In the genomic region with DNA sequence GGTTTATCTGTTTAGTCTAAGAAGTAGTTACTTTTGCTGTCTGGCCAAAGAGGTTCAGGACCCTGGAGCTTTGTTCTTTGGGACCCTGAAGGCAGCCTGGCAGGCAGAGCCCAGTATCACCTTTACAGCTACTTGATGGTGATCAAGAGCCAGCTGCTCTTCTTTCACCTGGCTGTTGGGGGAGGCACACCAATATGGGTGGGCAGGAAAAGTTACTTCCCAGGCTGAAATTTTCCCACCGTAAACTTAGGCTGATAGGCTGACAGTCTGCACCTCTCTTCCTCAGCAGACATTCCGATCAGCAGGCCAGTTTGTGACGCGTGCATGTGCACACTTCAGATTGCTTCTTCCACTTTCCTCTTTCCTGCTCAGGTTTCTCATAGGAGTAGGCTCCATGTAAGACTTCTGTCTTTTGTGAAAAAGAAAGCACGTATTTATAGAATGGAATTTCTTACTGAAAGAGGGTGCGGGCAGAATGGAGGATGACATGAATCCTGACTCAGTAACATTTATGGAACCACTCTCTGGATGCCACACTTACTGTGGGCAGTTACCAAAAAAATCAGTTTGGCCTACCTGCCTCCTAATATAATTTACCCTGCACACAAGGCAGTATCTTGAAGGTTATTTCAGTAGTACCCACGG, we compare ENCODE assay signal across 22 cellular contexts.
A peak's percentile ranks its signal among the peaks of the same experiment; 100 is the strongest.
DNase-seq lines count a peak whose midpoint lies in the region; ATAC-seq, FAIRE-seq and TF ChIP-seq lines count a peak whose summit lies in the region.
"Had no signal": no experiment of that assay in that cellular context is flagged by ENCODE, and none has a peak within 500 bp of the region (broad histone marks: within the 10 kb centered on the region; RNA-seq: fewer than 3 reads in every experiment).

No MANE protein-coding gene starts in this region.

- no peak overlapping the region for H3K23ac ChIP-seq in IMR-90 (ENCODE audit: low read depth, low read length)
- H3K23ac ChIP-seq in H1 (ENCODE audit: insufficient read length) = no peak overlapping the region

- no peak overlapping the region for H3K27ac Mint-ChIP-seq in T-cell
- H3K27ac Mint-ChIP-seq: naive thymus-derived CD4-positive, alpha-beta T cell; stimulated activated naive B cell treated with anti-CD40 and anti-IgM and Interleukin-4, amounts not matched to agents 10 μg/mL and 1 μg/mL and 100 μg/mL, for 72 hours had no signal

- H4K91ac ChIP-seq in IMR-90 (ENCODE audit: insufficient read depth, low read depth, low read length) = no peak overlapping the region; the same call in 1 of the 2 replicates
- H4K91ac ChIP-seq in H1 (replicated peaks; ENCODE audit: insufficient read length, low read length) = no peak overlapping the region

- no peaks in the 10 kb centered on the region for H3K23me2 ChIP-seq in H1 (ENCODE audit: low read depth, low read length)

- H3K14ac ChIP-seq in IMR-90 (replicated peaks; ENCODE audit: low read depth, low read length) (no peak overlapping the region), H1 (ENCODE audit: insufficient read length) (no peak overlapping the region)

- no peak overlapping the region for H2BK12ac ChIP-seq in H1 (ENCODE audit: low read depth, low read length)

- no TSS peak for BruUV-seq in IMR-90 (replicated peaks; lab: Mats Ljungman, UMichigan)

- H2BK5ac ChIP-seq in IMR-90 (ENCODE audit: low read depth, low read length, poor library complexity, severe bottlenecking) (no peak overlapping the region), H1 (ENCODE audit: low read depth, low read length) (peak overlapping the region; percentile 27; the same call in 1 of the 2 replicates)

- in situ Hi-C loops in IMR-90 (cut with MboI; ENCODE audit: low sequenced_read_pairs) = loop anchor here (5.0 to 10.0 kb wide), 2 partner anchors 140 to 387 kb away; no protein-coding TSS in a partner anchor

- H4K20me1 ChIP-seq in IMR-90 (ENCODE audit: insufficient read depth, low read length) = no peaks in the 10 kb centered on the region
- no peaks in the 10 kb centered on the region for H4K20me1 ChIP-seq in H1 (replicated peaks in 1 of 2; ENCODE audit: control insufficient read depth in 1 of 2, insufficient read depth in 2 of 2, low read length in 2 of 2)

- ATAC-seq in IMR-90 (ENCODE audit: low read depth) (no peak), T-cell (replicated peaks in 1 of 4) (no peak)
- ATAC-seq: naive thymus-derived CD4-positive, alpha-beta T cell; stimulated activated naive B cell treated with anti-CD40 and anti-IgM and Interleukin-4, amounts not matched to agents 10 μg/mL and 1 μg/mL and 100 μg/mL, for 72 hours had no signal

- POLR2A ChIA-PET in IMR-90 (lab: Charles Lee; ENCODE audit: unreplicated experiment) (no interaction called here), H1 (lab: Charles Lee; ENCODE audit: partially characterized antibody) (no interaction called here), T-cell (lab: Charles Lee) (no interaction called here)

- dilution Hi-C loops in IMR-90 (cut with HindIII; ENCODE audit: low sequenced_read_pairs, unreplicated experiment) = no loop called here

- H3K9me3 ChIP-seq in IMR-90 (ENCODE audit: control insufficient read depth, insufficient read depth, low read length) (no peaks in the 10 kb centered on the region), H1 (ENCODE audit: insufficient read depth in 2 of 2, low read depth in 1 of 2, low read length in 1 of 2) (no peaks in the 10 kb centered on the region), sigmoid colon (no peaks in the 10 kb centered on the region), SJCRH30 (replicated peaks) (no peaks in the 10 kb centered on the region)
- H3K9me3 ChIP-seq: breast epithelium, testis had no signal

- H3K36me3 ChIP-seq in IMR-90 (ENCODE audit: control insufficient read depth, insufficient read depth, low read length) (no peaks in the 10 kb centered on the region), H1 (ENCODE audit: control insufficient read depth in 2 of 4, insufficient read depth in 4 of 4, low read length in 3 of 4) (no peaks in the 10 kb centered on the region), sigmoid colon (no peaks in the 10 kb centered on the region), SJCRH30 (no peaks in the 10 kb centered on the region)
- H3K36me3 ChIP-seq: breast epithelium had no signal

- DNase-seq in IMR-90 (no peak), H1 (ENCODE audit: low read depth in 1 of 2, low spot score in 2 of 2) (no peak), iPS-NIHi7 (ENCODE audit: extremely low spot score) (peak; percentile 22), sigmoid colon (no peak), T-cell (no peak), SJCRH30 (no peak), iPS-NIHi11 (ENCODE audit: low spot score) (no peak)
- no peak for DNase-seq in stimulated activated CD4-positive, alpha-beta T cell treated with anti-CD3 and anti-CD28 coated beads, Interleukin-12 subunit alpha, Interleukin-12 subunit beta, amount 100 ng/mL, for 4 hours
- DNase-seq: activated effector memory CD4-positive, alpha-beta T cell treated with Interleukin-2 at 50 U/mL for 16 hours; DMS 273 treated with DMSO at 0.1 percent for 48 hours; dorsolateral prefrontal cortex; erythroblast; naive thymus-derived CD4-positive, alpha-beta T cell; NCI-H1105; NCI-H2107; SIG-M5; stimulated activated CD4-positive, alpha-beta T cell treated with anti-CD3 and anti-CD28 coated beads, Interleukin-2, amount 100 ng/mL, for 24 hours; stimulated activated naive B cell treated with anti-CD40 and anti-IgM and Interleukin-4, amounts not matched to agents 10 μg/mL and 1 μg/mL and 100 μg/mL, for 72 hours; testis had no signal

- H4K8ac ChIP-seq in IMR-90 (ENCODE audit: low read depth in 2 of 2, low read length in 2 of 2) (0 out of 4 replicates have a peak overlapping the region, but pooled peaks of 1 of the 2 experiments have one; percentile 9), H1 (ENCODE audit: extremely low read depth, insufficient read depth, low read length) (no peak overlapping the region)

- H2BK20ac ChIP-seq in IMR-90 (ENCODE audit: low read depth, low read length) (no peak overlapping the region), H1 (ENCODE audit: low read length) (no peak overlapping the region)

- H3K27me3 ChIP-seq in IMR-90 (ENCODE audit: control insufficient read depth, insufficient read depth, low read length) (no peaks in the 10 kb centered on the region), H1 (replicated peaks in 1 of 4; ENCODE audit: control insufficient read depth in 3 of 4, extremely low read depth in 1 of 4, insufficient read depth in 3 of 4, low read length in 3 of 4) (no peaks in the 10 kb centered on the region), sigmoid colon (no peaks in the 10 kb centered on the region), SJCRH30 (no peaks in the 10 kb centered on the region)
- H3K27me3 ChIP-seq: breast epithelium, dorsolateral prefrontal cortex, testis had no signal

- peaks cover 0 to 2% of the 10 kb centered on the region in 2 experiments; a peak in 1 of 4 replicates for H3K79me2 ChIP-seq in H1 (ENCODE audit: control insufficient read depth in 1 of 2, insufficient read depth in 2 of 2, low read length in 2 of 2)

- H3K36me3 Mint-ChIP-seq in T-cell = peaks cover 4% of the 10 kb centered on the region
- H3K36me3 Mint-ChIP-seq: stimulated activated naive B cell treated with anti-CD40 and anti-IgM and Interleukin-4, amounts not matched to agents 10 μg/mL and 1 μg/mL and 100 μg/mL, for 72 hours had no signal

- TF ChIP-seq CTCF in IMR-90 (conservative IDR thresholded peaks at IDR 0.05; ENCODE audit: low read depth, low read length) (no peak), H1 (IDR thresholded peaks at IDR 0.05; ENCODE audit: control extremely low read depth in 1 of 3, insufficient read depth in 1 of 3, low read depth in 1 of 3, low read length in 3 of 3) (no peak), sigmoid colon (IDR thresholded peaks at IDR 0.05) (no peak)

- H3K4me1 ChIP-seq in IMR-90 (ENCODE audit: control insufficient read depth, insufficient read depth, low read length) (peaks cover 3% of the 10 kb centered on the region), H1 (replicated peaks in 1 of 4; ENCODE audit: control insufficient read depth in 3 of 4, insufficient read depth in 4 of 4, low read length in 3 of 4) (peaks cover 0 to 5% (median 1%) of the 10 kb centered on the region in 4 experiments; a peak in 1 of 7 replicates), sigmoid colon (peaks cover 0 to 73% (median 42%) of the 10 kb centered on the region in 4 donors), SJCRH30 (no peaks in the 10 kb centered on the region; the same call in 1 of the 2 replicates)
- H3K4me1 ChIP-seq: breast epithelium, testis had no signal

- TF ChIP-seq RAD21 in IMR-90 (IDR thresholded peaks at IDR 0.05; ENCODE audit: low read length) (no peak), H1 (IDR thresholded peaks at IDR 0.05 in 1 of 2, conservative IDR thresholded peaks at IDR 0.05 in 1 of 2; ENCODE audit: low read depth in 2 of 2, low read length in 2 of 2) (peak in 1 of 2 experiments; percentile 29; a peak in 1 of 4 replicates)

- H3K4me1 Mint-ChIP-seq in T-cell = peaks cover 4 to 5% (median 5%) of the 10 kb centered on the region in 3 donors

- FAIRE-seq in H1 (lab: Jason Lieb, UNC) = no peak
- FAIRE-seq: G401.6 had no signal

- intact Hi-C loops in IMR-90 (cut with micrococcal nuclease) = loop anchor here (10.0 kb wide), 1 partner anchor 277 kb away; no protein-coding TSS in a partner anchor
- intact Hi-C loops in sigmoid colon (cut with DNase I) = loop anchor here (5.0 to 10.0 kb wide), 2 partner anchors 120 to 233 kb away; no protein-coding TSS in a partner anchor

- no peak overlapping the region for H3K18ac ChIP-seq in IMR-90 (ENCODE audit: low read depth, low read length)
- no peak overlapping the region for H3K18ac ChIP-seq in H1 (ENCODE audit: extremely low read depth, low read length)

- no peak overlapping the region for H3K4me2 ChIP-seq in IMR-90 (ENCODE audit: low read depth, low read length)
- no peak overlapping the region for H3K4me2 ChIP-seq in H1 (ENCODE audit: insufficient read depth in 1 of 2, low read depth in 2 of 2, low read length in 2 of 2)

- no peaks in the 10 kb centered on the region for H3K9me3 Mint-ChIP-seq in T-cell
- H3K9me3 Mint-ChIP-seq: naive thymus-derived CD4-positive, alpha-beta T cell; stimulated activated naive B cell treated with anti-CD40 and anti-IgM and Interleukin-4, amounts not matched to agents 10 μg/mL and 1 μg/mL and 100 μg/mL, for 72 hours had no signal

- H3K9me1 ChIP-seq in IMR-90 (ENCODE audit: insufficient read depth, low read length) = peaks cover 2% of the 10 kb centered on the region; the same call in 1 of the 2 replicates

- TF ChIP-seq POLR2A in IMR-90 (IDR thresholded peaks at IDR 0.05; ENCODE audit: low read depth, low read length) (no peak), H1 (IDR thresholded peaks at IDR 0.05; ENCODE audit: control extremely low read depth in 1 of 2, low read depth in 2 of 2, low read length in 2 of 2) (no peak), sigmoid colon (IDR thresholded peaks at IDR 0.05) (no peak)

- H3K9ac ChIP-seq in IMR-90 (ENCODE audit: low read depth, low read length) = no peak overlapping the region
- no peak overlapping the region for H3K9ac ChIP-seq in H1 (replicated peaks in 1 of 4; ENCODE audit: extremely low read depth in 1 of 4, low read depth in 3 of 4, low read length in 3 of 4)

- WGBS in IMR-90 (ENCODE audit: extremely low coverage in 2 of 2, insufficient read length in 1 of 2), 2 experiments = no CpG with 5 or more reads among the region's 7 CpGs
- WGBS in H1 (ENCODE audit: extremely low coverage in 1 of 2, insufficient coverage in 1 of 2, insufficient read length in 1 of 2, insufficient replicate concordance in 2 of 2, low coverage in 1 of 2, low lambda C conversion rate in 2 of 2, missing lambda C conversion rate in 1 of 2), 2 experiments = 79% methylated on average over 7 of the region's 7 CpGs; no CpG with 5 or more reads in 1 of the 2 experiments
- 93% methylated on average over 7 of the region's 7 CpGs for WGBS in sigmoid colon, 2 donors

- peak overlapping the region; percentile 5; the same call in 1 of the 2 replicates for H2BK120ac ChIP-seq in IMR-90 (ENCODE audit: low read depth, low read length)
- no peak overlapping the region for H2BK120ac ChIP-seq in H1 (replicated peaks; ENCODE audit: low read depth, low read length)

- TF ChIP-seq EP300 in H1 (IDR thresholded peaks at IDR 0.05; ENCODE audit: borderline replicate concordance in 1 of 2, low read depth in 2 of 2, low read length in 2 of 2) (no peak), sigmoid colon (IDR thresholded peaks at IDR 0.05) (no peak)

- H4K5ac ChIP-seq in IMR-90 (ENCODE audit: low read depth, low read length) (no peak overlapping the region), H1 (ENCODE audit: insufficient read length, low read depth, low read length) (no peak overlapping the region)

- H2AK9ac ChIP-seq in IMR-90 (replicated peaks; ENCODE audit: low read depth, low read length, poor library complexity) = no peak overlapping the region

- H2AK5ac ChIP-seq in IMR-90 (ENCODE audit: low read depth, low read length) (no peak overlapping the region), H1 (ENCODE audit: low read depth, low read length) (no peak overlapping the region)

- H3K4me3 ChIP-seq in IMR-90 (ENCODE audit: insufficient read depth, low read depth, low read length) = no peak overlapping the region
- no peak overlapping the region for H3K4me3 ChIP-seq in H1 (ENCODE audit: extremely low read depth in 1 of 4, insufficient read depth in 2 of 4, low read depth in 3 of 4, low read length in 4 of 4)
- H3K4me3 ChIP-seq in sigmoid colon = no peak overlapping the region
- no peak overlapping the region for H3K4me3 ChIP-seq in SJCRH30
- H3K4me3 ChIP-seq: breast epithelium, dorsolateral prefrontal cortex, testis had no signal

- H2BK15ac ChIP-seq in IMR-90 (ENCODE audit: low read depth, low read length) (no peak overlapping the region), H1 (ENCODE audit: low read length) (no peak overlapping the region)

- no peaks in the 10 kb centered on the region for H3K27me3 Mint-ChIP-seq in T-cell
- H3K27me3 Mint-ChIP-seq: stimulated activated naive B cell treated with anti-CD40 and anti-IgM and Interleukin-4, amounts not matched to agents 10 μg/mL and 1 μg/mL and 100 μg/mL, for 72 hours had no signal

- no peak overlapping the region for H3K27ac ChIP-seq in IMR-90 (ENCODE audit: insufficient read depth, low read length)
- H3K27ac ChIP-seq in H1 (ENCODE audit: low read depth, low read length) = no peak overlapping the region
- peak overlapping the region in 3 of 4 donors; percentile 26 to 79 (median 73) for H3K27ac ChIP-seq in sigmoid colon
- no peak overlapping the region for H3K27ac ChIP-seq in SJCRH30
- H3K27ac ChIP-seq: breast epithelium, testis, VCaP had no signal

- H3K4me3 Mint-ChIP-seq in T-cell = no peak overlapping the region
- H3K4me3 Mint-ChIP-seq: naive thymus-derived CD4-positive, alpha-beta T cell; stimulated activated naive B cell treated with anti-CD40 and anti-IgM and Interleukin-4, amounts not matched to agents 10 μg/mL and 1 μg/mL and 100 μg/mL, for 72 hours had no signal

- no peak overlapping the region for H3K56ac ChIP-seq in IMR-90 (ENCODE audit: extremely low read depth, insufficient read depth, low read length)
- H3K56ac ChIP-seq in H1 (replicated peaks; ENCODE audit: insufficient read length, low read depth, low read length) = no peak overlapping the region

- H2AFZ ChIP-seq in IMR-90 (replicated peaks; ENCODE audit: low read length, poor library complexity) (peak overlapping the region; percentile 11), H1 (ENCODE audit: low read length) (no peak overlapping the region)

- no peak overlapping the region for H3K4ac ChIP-seq in IMR-90 (ENCODE audit: low read depth, low read length)
- peak overlapping the region; percentile 36 for H3K4ac ChIP-seq in H1 (replicated peaks; ENCODE audit: insufficient read length, low read depth, low read length)

- CTCF ChIA-PET in IMR-90 (lab: Yijun Ruan, JAX) = interaction anchor here (0.6 to 0.8 kb wide), 2 partner anchors 99 to 323 kb away, joined by 3 read pairs; no protein-coding TSS in a partner anchor
- CTCF ChIA-PET in H1 (lab: Charles Lee; ENCODE audit: partially characterized antibody) = interaction anchor here (0.7 to 15.0 kb wide), 5 partner anchors 75 to 269 kb away, joined by 3 to 195 read pairs (median 4); no protein-coding TSS in a partner anchor
- CTCF ChIA-PET in T-cell (lab: Charles Lee) = no interaction called here

- H3K79me1 ChIP-seq in IMR-90 (ENCODE audit: low read depth in 1 of 2, low read length in 2 of 2) (no peaks in the 10 kb centered on the region), H1 (ENCODE audit: low read depth, low read length) (no peaks in the 10 kb centered on the region)

Comparison
In these comparisons a context has a peak if more than half of its experiments do, and no peak if none do; other contexts are left out.
1. H3K27ac ChIP-seq: peak in sigmoid colon (3 of 4); none in IMR-90 (single experiment), H1 (single experiment) and SJCRH30 (single experiment).
2. CTCF ChIA-PET loops: an anchor here in IMR-90 (0.6 to 0.8 kb wide) and H1 (0.7 to 15.0 kb wide); none called in T-cell.